ENCODE assay signal across 1 cellular context in the genomic region with DNA sequence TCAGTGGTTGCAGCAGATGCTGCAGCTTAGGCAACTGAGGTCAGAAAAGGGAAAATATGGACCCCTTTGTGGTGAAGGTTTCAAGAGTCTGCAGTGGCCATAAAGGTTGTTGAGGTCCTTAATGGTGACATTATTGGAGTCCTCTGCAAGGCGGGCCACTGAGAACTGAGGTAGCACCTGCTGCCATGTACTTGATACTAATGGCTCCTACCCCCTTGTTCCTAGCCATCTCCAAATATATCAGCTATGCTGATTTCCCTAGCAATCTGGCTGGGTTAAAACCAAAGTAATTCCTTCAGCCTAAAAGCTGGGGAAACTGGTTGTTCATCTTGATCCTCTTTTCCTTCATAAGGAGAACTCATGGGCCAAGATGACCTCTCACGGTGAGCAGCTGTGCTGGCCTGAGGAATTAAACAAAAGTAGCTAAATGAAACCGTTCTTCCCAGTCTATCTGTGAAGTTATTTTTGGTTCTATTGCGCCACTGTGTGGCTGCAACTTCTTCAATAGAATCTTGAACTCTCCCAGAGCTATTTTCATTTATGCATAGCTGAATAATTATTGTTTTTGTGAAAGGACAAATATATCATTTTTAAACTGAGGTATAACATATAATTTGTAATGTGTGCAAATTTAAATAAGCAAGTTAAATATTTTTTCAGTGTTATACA.
TF ChIP-seq lines count a peak whose summit lies in the region.

No MANE protein-coding gene starts in this region.

TF ChIP-seq in Ishikawa, 13 proteins besides CTCF, POLR2A, EP300 and RAD21 (continued from another document):
- TF ChIP-seq REST (IDR thresholded peaks at IDR 0.05; ENCODE audit: low read depth) = no peak
- TF ChIP-seq TAF1 (IDR thresholded peaks at IDR 0.05; ENCODE audit: low read depth) = no peak
